In genomic region chr20:22673467-22673866, GRCh38 we compare ENCODE assay signal across 24 cellular contexts.
"Had no signal": no experiment of that assay in that cellular context is flagged by ENCODE, and none has a peak within 500 bp of the region (broad histone marks: within the 10 kb centered on the region; RNA-seq: fewer than 3 reads in every experiment).

No MANE protein-coding gene starts in this region.

- H3K4me1 Mint-ChIP-seq: immature natural killer cell; naive thymus-derived CD8-positive, alpha-beta T cell; nephron; neural crest cell had no signal

- DNase-seq: hypothalamus; immature natural killer cell; kidney; left colon; left lung; lower lobe of right lung; mammary epithelial cell; mesenchymal stem cell; naive thymus-derived CD8-positive, alpha-beta T cell; nucleus accumbens; right lobe of liver; stimulated activated CD4-positive, alpha-beta T cell treated with anti-CD3 and anti-CD28 coated beads, Interleukin-1b, Interleukin-23, amount 100 ng/mL, for 48 hours; stimulated activated CD4-positive, alpha-beta T cell treated with anti-CD3 and anti-CD28 coated beads, Interleukin-4, amount 100 ng/mL, for 1 hour; stimulated activated naive CD4-positive, alpha-beta T cell; substantia nigra had no signal

- H3K4me2 ChIP-seq: smooth muscle cell had no signal

- H3K79me2 ChIP-seq: parathyroid adenoma had no signal

- H3K27me3 ChIP-seq: left lung, right atrium auricular region, right lobe of liver, vagina had no signal

- H3K27ac ChIP-seq: left lung, lower lobe of right lung, parathyroid adenoma, right atrium auricular region, right lobe of liver, tibial nerve, vagina had no signal

- ATAC-seq: left colon; left lung; lower lobe of right lung; naive thymus-derived CD8-positive, alpha-beta T cell; right lobe of liver had no signal

- H3K4me3 ChIP-seq: left lung, lower lobe of right lung, right atrium auricular region, right lobe of liver, smooth muscle cell, tibial nerve, vagina had no signal

- H2AFZ ChIP-seq: parathyroid adenoma had no signal

- H3K9ac ChIP-seq: parathyroid adenoma had no signal

- H3K9me3 ChIP-seq: right lobe of liver, vagina had no signal

- H3K4me3 Mint-ChIP-seq: immature natural killer cell; naive thymus-derived CD8-positive, alpha-beta T cell; nephron; neural crest cell; stimulated activated naive CD8-positive, alpha-beta T cell treated with anti-CD3 and anti-CD28 coated beads, Interleukin-15, Interleukin-2, amounts not matched to agents 100 ng/mL and 50 ng/mL, for 24 hours; type B pancreatic cell had no signal

- H3K4me1 ChIP-seq: left lung, lower lobe of right lung, parathyroid adenoma, right atrium auricular region, right lobe of liver, tibial nerve, vagina had no signal

- H3K36me3 ChIP-seq: left lung, lower lobe of right lung, right atrium auricular region, right lobe of liver, tibial nerve, vagina had no signal

- H3K27ac Mint-ChIP-seq: immature natural killer cell; naive thymus-derived CD8-positive, alpha-beta T cell; nephron; stimulated activated naive CD8-positive, alpha-beta T cell treated with anti-CD3 and anti-CD28 coated beads, Interleukin-15, Interleukin-2, amounts not matched to agents 100 ng/mL and 50 ng/mL, for 24 hours; type B pancreatic cell had no signal

- H3K36me3 Mint-ChIP-seq: type B pancreatic cell had no signal
